21 cellular contexts compared by ENCODE assay signal in the genomic region with DNA sequence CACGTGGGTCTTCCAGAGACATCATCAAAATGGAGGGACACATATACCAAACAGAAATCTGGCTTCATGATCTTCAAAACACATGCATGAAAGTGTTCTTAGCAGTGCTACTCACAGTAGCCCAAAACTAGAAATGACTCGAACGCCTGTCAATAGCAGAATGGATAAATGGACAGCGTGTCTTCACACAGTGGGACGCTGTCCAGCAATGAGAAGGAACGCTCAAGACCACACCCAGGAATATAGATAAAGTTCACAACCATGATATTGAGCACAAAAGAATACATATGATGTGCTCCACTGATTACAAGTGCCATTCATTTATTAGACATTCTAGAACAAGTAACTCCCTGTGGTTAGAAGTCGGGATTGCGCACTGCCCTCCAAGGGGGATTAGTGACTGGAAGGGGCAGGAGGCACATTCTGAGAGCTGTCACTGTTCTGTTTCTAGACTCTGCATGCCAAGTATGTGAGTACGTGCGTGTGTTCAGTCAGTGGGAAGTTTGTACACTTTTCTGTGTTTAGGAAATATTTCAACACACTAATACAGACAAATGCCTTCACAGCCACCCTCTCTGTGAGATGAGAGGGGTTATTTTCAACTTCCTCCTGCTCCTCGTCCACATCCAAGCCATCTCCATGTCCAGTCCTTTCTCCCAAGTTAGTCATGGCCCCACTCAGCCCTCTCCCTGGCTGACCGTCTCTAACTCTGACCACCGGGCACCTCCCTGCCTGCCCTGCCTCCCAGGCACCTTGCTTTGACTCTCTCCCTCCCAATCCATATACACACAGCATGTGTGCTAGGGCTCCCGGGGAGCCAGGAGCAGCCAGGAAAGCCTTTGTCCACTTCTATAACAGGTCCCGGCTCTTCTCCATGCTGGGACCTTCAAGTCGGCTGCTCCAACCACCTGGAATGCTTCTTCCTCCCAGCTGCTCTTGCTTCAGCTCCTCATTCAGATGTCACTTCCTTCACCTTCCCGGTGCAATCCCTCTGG. TPM values are rescaled to one million over a fixed set of nuclear protein-coding genes. Genes with fewer than 3 reads are reported as not detected.
DNase-seq lines count a peak whose midpoint lies in the region; ATAC-seq and TF ChIP-seq lines count a peak whose summit lies in the region.
"Had no signal": no experiment of that assay in that cellular context is flagged by ENCODE, and none has a peak within 500 bp of the region (broad histone marks: within the 10 kb centered on the region; RNA-seq: fewer than 3 reads in every experiment).

No MANE protein-coding gene starts in this region.

- no peak overlapping the region for H3K4me3 Mint-ChIP-seq in neural progenitor cell
- H3K4me3 Mint-ChIP-seq: activated naive CD8-positive, alpha-beta T cell treated with anti-CD3 and anti-CD28 coated beads for 36 hours; stimulated activated effector memory CD8-positive, alpha-beta T cell treated with anti-CD3 and anti-CD28 coated beads, Interleukin-12 subunit alpha, Interleukin-12 subunit beta, amount 100 ng/mL, for 72 hours had no signal

- peaks cover 17% of the 10 kb centered on the region for H3K4me1 Mint-ChIP-seq in neural progenitor cell

- intact Hi-C loops in cardiac septum (cut with DNase I) (no loop called here), heart right ventricle (cut with DNase I) (loop anchor here in 9 of 10 donors (2.0 to 10.0 kb wide), 5 partner anchors 32 to 245 kb away; no protein-coding TSS in a partner anchor), lower leg skin (cut with DNase I; ENCODE audit: low total_unique reads) (no loop called here)

- 68 to 73% methylated on average over 17 of the region's 17 CpGs for WGBS in heart right ventricle, 2 donors
- 63 to 68% methylated on average over 17 of the region's 17 CpGs for WGBS in lower leg skin, 2 donors

- no peak overlapping the region for H3K9ac ChIP-seq in neural progenitor cell

- DNase-seq in cardiac septum (ENCODE audit: low spot score), result peak; percentile 51
- no peak for DNase-seq in heart right ventricle
- DNase-seq in amniotic epithelial cell (ENCODE audit: low read depth), result peak; percentile 20
- DNase-seq in lower leg skin (ENCODE audit: low spot score in 2 of 2), result peak; percentile 9 to 67
- DNase-seq in ureter (ENCODE audit: low spot score), result peak; percentile 39
- DNase-seq in neural progenitor cell (ENCODE audit: low spot score), result no peak
- no peak for DNase-seq in occipital lobe (lab: John Stamatoyannopoulos, UW)
- DNase-seq: activated naive CD8-positive, alpha-beta T cell treated with anti-CD3 and anti-CD28 coated beads for 36 hours; Calu3; foreskin fibroblast; GDM1; mesendoderm; MM.1S; NCI-H2029 treated with DMSO at 0.1 percent for 48 hours; NCI-H526; T-helper 1 cell had no signal

- no peaks in the 10 kb centered on the region for H3K36me3 Mint-ChIP-seq in neural progenitor cell
- H3K36me3 Mint-ChIP-seq: activated naive CD8-positive, alpha-beta T cell treated with anti-CD3 and anti-CD28 coated beads for 36 hours; stimulated activated effector memory CD8-positive, alpha-beta T cell treated with anti-CD3 and anti-CD28 coated beads, Interleukin-12 subunit alpha, Interleukin-12 subunit beta, amount 100 ng/mL, for 72 hours had no signal

- H3K36me3 ChIP-seq in heart right ventricle, result no peaks in the 10 kb centered on the region
- H3K36me3 ChIP-seq in neural progenitor cell, result no peaks in the 10 kb centered on the region

- H3K4me1 ChIP-seq in heart right ventricle (peaks cover 9 to 62% (median 38%) of the 10 kb centered on the region in 9 donors), neural progenitor cell (peaks cover 21% of the 10 kb centered on the region)

- no peak overlapping the region for H3K4me2 ChIP-seq in neural progenitor cell

- no peak for TF ChIP-seq CTCF in heart right ventricle (IDR thresholded peaks at IDR 0.05)
- no peak for TF ChIP-seq CTCF in lower leg skin (IDR thresholded peaks at IDR 0.05)
- no peak for TF ChIP-seq CTCF in neural progenitor cell (IDR thresholded peaks at IDR 0.05)

- H2AFZ ChIP-seq in neural progenitor cell (replicated peaks), result no peak overlapping the region

- no peaks in the 10 kb centered on the region for H3K9me3 Mint-ChIP-seq in neural progenitor cell
- H3K9me3 Mint-ChIP-seq: activated naive CD8-positive, alpha-beta T cell treated with anti-CD3 and anti-CD28 coated beads for 36 hours; stimulated activated effector memory CD8-positive, alpha-beta T cell treated with anti-CD3 and anti-CD28 coated beads, Interleukin-12 subunit alpha, Interleukin-12 subunit beta, amount 100 ng/mL, for 72 hours had no signal

- ATAC-seq in heart right ventricle (no peak), HG03565 (IDR thresholded peaks at IDR 0.05; ENCODE audit: unreplicated experiment) (no peak)
- ATAC-seq: HCT116; HepG2; stimulated activated effector memory CD8-positive, alpha-beta T cell treated with anti-CD3 and anti-CD28 coated beads, Interleukin-12 subunit alpha, Interleukin-12 subunit beta, amount 100 ng/mL, for 72 hours had no signal

- H3K27me3 ChIP-seq in heart right ventricle (peaks cover 0 to 11% (median 0%) of the 10 kb centered on the region in 7 donors), neural progenitor cell (peaks cover 35% of the 10 kb centered on the region)

- peaks cover 11% of the 10 kb centered on the region for H3K27me3 Mint-ChIP-seq in neural progenitor cell (ENCODE audit: insufficient read depth, low read depth)
- H3K27me3 Mint-ChIP-seq: activated naive CD8-positive, alpha-beta T cell treated with anti-CD3 and anti-CD28 coated beads for 36 hours had no signal

- H3K4me3 ChIP-seq in heart right ventricle (no peak overlapping the region), lower leg skin (ENCODE audit: low read depth, poor library complexity, severe bottlenecking) (no peak overlapping the region), neural progenitor cell (no peak overlapping the region)

- H3F3A ChIP-seq in neural progenitor cell (ENCODE audit: low read depth), result peaks cover 6% of the 10 kb centered on the region

- TF ChIP-seq POLR2A in lower leg skin (IDR thresholded peaks at IDR 0.05), result no peak

- no peaks in the 10 kb centered on the region for H3K79me2 ChIP-seq in neural progenitor cell (ENCODE audit: low read depth)

- H3K27ac Mint-ChIP-seq in neural progenitor cell, result no peak overlapping the region
- H3K27ac Mint-ChIP-seq: activated naive CD8-positive, alpha-beta T cell treated with anti-CD3 and anti-CD28 coated beads for 36 hours; stimulated activated effector memory CD8-positive, alpha-beta T cell treated with anti-CD3 and anti-CD28 coated beads, Interleukin-12 subunit alpha, Interleukin-12 subunit beta, amount 100 ng/mL, for 72 hours had no signal

- peak overlapping the region in 1 of 10 donors; percentile 63 for H3K27ac ChIP-seq in heart right ventricle
- H3K27ac ChIP-seq in neural progenitor cell, result no peak overlapping the region

- no peaks in the 10 kb centered on the region for H4K20me1 ChIP-seq in neural progenitor cell (ENCODE audit: low read depth)

- H3K9me3 ChIP-seq in heart right ventricle (no peaks in the 10 kb centered on the region), neural progenitor cell (ENCODE audit: low read depth) (no peaks in the 10 kb centered on the region)

RNA-seq across cellular contexts. Expression of a gene that starts 26.9 kb away (rescaled TPM):
- total RNA-seq in cardiac septum (870 TPM), heart right ventricle (100 to 1,000 TPM; 583 to 844 (median 738) TPM), lower leg skin (100 to 1,000 TPM in 2 of 4 donors, 10 to 100 TPM in 2; 57.7 to 120 (median 95.7) TPM), ureter (581 TPM), neural progenitor cell (ENCODE audit: low replicate concordance) (0.24 and 2.3 TPM in 2 replicates), occipital lobe (3.1 TPM)
- 100 to 1,000 TPM in 1 of 2 donors, 10 to 100 TPM in 1; 64.6 to 244 TPM for polyA plus RNA-seq in heart right ventricle

RNA-seq across cellular contexts. Expression of a gene that starts 39.4 kb away (rescaled TPM):
- total RNA-seq in cardiac septum, result not detected
- total RNA-seq in heart right ventricle, result under 1 TPM in 1 of 10 donors, not detected in 9; 0.21 TPM
- not detected for polyA plus RNA-seq in heart right ventricle
- not detected for total RNA-seq in lower leg skin
- total RNA-seq in ureter, result 5.6 TPM
- not detected in 2 replicates for total RNA-seq in neural progenitor cell (ENCODE audit: low replicate concordance)
- 0.78 TPM for total RNA-seq in occipital lobe
- total RNA-seq: HepG2, skeletal muscle tissue had no signal
- polyA plus RNA-seq: HepG2 had no signal

Comparison
In these comparisons a context has a peak if more than half of its experiments do, and no peak if none do; other contexts are left out.
1. DNase-seq: peak in cardiac septum (single experiment), amniotic epithelial cell (single experiment), lower leg skin (2 of 2) and ureter (single experiment); none in heart right ventricle (0 of 2), neural progenitor cell (single experiment) and occipital lobe (single experiment).
2. intact Hi-C loops: an anchor here in heart right ventricle (2.0 to 10.0 kb wide); none called in cardiac septum and lower leg skin.
3. RNA of a gene that starts 26.9 kb away (total RNA-seq): 870 TPM in cardiac septum (single experiment), 583 to 844 TPM in heart right ventricle, 581 TPM in ureter (single experiment) and 57.7 to 120 TPM in lower leg skin; 3.1 TPM in occipital lobe (single experiment) and 0.24 to 2.3 TPM in neural progenitor cell; every median in the first group is over 10 times any median in the second.